Comparison of ENCODE assay signal across 18 cellular contexts in the genomic region with DNA sequence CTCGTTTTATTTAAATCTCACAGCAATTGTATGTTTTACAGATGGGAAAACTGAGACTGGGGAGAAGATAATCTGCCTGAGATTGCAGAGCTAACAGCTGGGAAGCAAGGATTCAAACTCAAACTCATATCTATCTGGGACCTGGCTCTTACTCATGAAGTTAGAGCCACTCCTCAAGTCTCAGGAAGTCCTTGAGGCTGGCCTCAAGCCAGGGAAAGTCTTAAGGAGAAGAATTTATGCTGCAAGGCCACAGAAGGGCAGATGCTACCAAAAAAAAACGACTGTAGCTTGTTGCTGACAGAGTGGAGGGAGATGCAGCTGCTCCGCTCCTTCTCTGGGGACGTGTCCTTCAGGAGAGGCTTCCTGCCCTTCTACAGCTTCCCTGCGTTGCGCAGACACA. TPM values are rescaled to one million over a fixed set of nuclear protein-coding genes. Genes with fewer than 3 reads are reported as not detected.
DNase-seq lines count a peak whose midpoint lies in the region; ATAC-seq and TF ChIP-seq lines count a peak whose summit lies in the region.
"Had no signal": no experiment of that assay in that cellular context is flagged by ENCODE, and none has a peak within 500 bp of the region (broad histone marks: within the 10 kb centered on the region; RNA-seq: fewer than 3 reads in every experiment).

No MANE protein-coding gene starts in this region.

- H3K4me2 ChIP-seq in fibroblast of lung (ENCODE audit: extremely low read depth, insufficient read depth, low read length) = no peak overlapping the region

- no peaks in the 10 kb centered on the region for H4K20me1 ChIP-seq in fibroblast of lung (ENCODE audit: control insufficient read depth, extremely low read depth, insufficient read depth, low read length)

- no peak overlapping the region for H3K27ac ChIP-seq in fibroblast of lung (ENCODE audit: insufficient read depth, low read length)
- H3K27ac ChIP-seq: C4-2B had no signal

- H3K79me2 ChIP-seq in fibroblast of lung (ENCODE audit: control insufficient read depth, insufficient read depth, low read length) = no peaks in the 10 kb centered on the region

- DNase-seq in GM04504 (ENCODE audit: low read depth) = peak; percentile 8
- DNase-seq in NCI-H345 (lab: John Stamatoyannopoulos, UW) = peak; percentile 78
- peak; percentile 49 to 55 for DNase-seq in fibroblast of lung (ENCODE audit: low read depth in 2 of 2)
- DNase-seq in pons (ENCODE audit: low spot score) = peak; percentile 24
- DNase-seq in GOT3 (lab: John Stamatoyannopoulos, UW) = no peak
- no peak for DNase-seq in NCI-H1694 treated with DMSO at 0.1 percent for 48 hours (lab: John Stamatoyannopoulos, UW)
- DNase-seq: activated CD4-positive, alpha-beta T cell treated with anti-CD3 and anti-CD28 coated beads, Interleukin-2, amount 10 ng/mL, durations not matched to agents 7 days and 5 days; amygdala; naive B cell; NCI-H187; SIG-M5; trophoblast cell had no signal

- no peak overlapping the region for H3K9ac ChIP-seq in fibroblast of lung (ENCODE audit: insufficient read depth, low read length)

- H3K36me3 ChIP-seq in fibroblast of lung (ENCODE audit: control insufficient read depth, insufficient read depth, low read length) = peaks cover 7% of the 10 kb centered on the region

- H2AFZ ChIP-seq in fibroblast of lung (ENCODE audit: low read length) = no peak overlapping the region

- no peak overlapping the region for H3K4me3 ChIP-seq in fibroblast of lung (replicated peaks in 1 of 4; ENCODE audit: control extremely low read depth in 1 of 4, insufficient read depth in 1 of 4, low read depth in 3 of 4, low read length in 4 of 4)

- no peaks in the 10 kb centered on the region for H3K27me3 ChIP-seq in fibroblast of lung (ENCODE audit: control insufficient read depth, insufficient read depth, low read length)

- ATAC-seq in GM19467 (IDR thresholded peaks at IDR 0.05; ENCODE audit: unreplicated experiment) = no peak

- no peak for TF ChIP-seq CTCF in fibroblast of lung (conservative IDR thresholded peaks at IDR 0.05 in 1 of 2, IDR thresholded peaks at IDR 0.05 in 1 of 2; ENCODE audit: low read depth in 1 of 2, low read length in 2 of 2)

- no peaks in the 10 kb centered on the region for H3K4me1 ChIP-seq in fibroblast of lung (ENCODE audit: control insufficient read depth, extremely low read depth, insufficient read depth, low read length)

- no peaks in the 10 kb centered on the region for H3K9me3 ChIP-seq in fibroblast of lung (ENCODE audit: control insufficient read depth, insufficient read depth, low read depth, low read length)

RNA-seq across cellular contexts. Expression of a gene that starts 39.7 kb away (rescaled TPM):
- not detected in 2 replicates for total RNA-seq in fibroblast of lung
- not detected in 2 replicates for polyA plus RNA-seq in fibroblast of lung
- not detected in 2 replicates for polyA plus RNA-seq in fibroblast of lung (2012)
- not detected in 2 replicates for polyA minus RNA-seq in fibroblast of lung (ENCODE audit: low replicate concordance)
- total RNA-seq: activated CD4-positive, alpha-beta T cell treated with anti-CD3 and anti-CD28 coated beads, Interleukin-2, amount 10 ng/mL, durations not matched to agents 7 days and 5 days; G401; kidney epithelial cell; progenitor cell of endocrine pancreas had no signal
- polyA plus RNA-seq: IgD-negative memory B cell had no signal

RNA-seq across cellular contexts. Expression of a gene that starts 47.6 kb away (rescaled TPM):
- total RNA-seq in fibroblast of lung = 9.5 and 10.1 TPM in 2 replicates
- 10.8 and 13.1 TPM in 2 replicates for polyA plus RNA-seq in fibroblast of lung
- polyA plus RNA-seq in fibroblast of lung (2012) = 7.3 and 10.7 TPM in 2 replicates
- polyA minus RNA-seq in fibroblast of lung (ENCODE audit: low replicate concordance) = 8.1 and 9.2 TPM in 2 replicates

RNA-seq across cellular contexts. Expression of a gene that starts 48.1 kb away (rescaled TPM):
- 10.8 and 11.4 TPM in 2 replicates for total RNA-seq in fibroblast of lung
- 6.8 and 7.0 TPM in 2 replicates for polyA plus RNA-seq in fibroblast of lung
- 9.5 and 10.4 TPM in 2 replicates for polyA plus RNA-seq in fibroblast of lung (2012)
- 16.2 and 21.7 TPM in 2 replicates for polyA minus RNA-seq in fibroblast of lung (ENCODE audit: low replicate concordance)

Comparison
In these comparisons a context has a peak if more than half of its experiments do, and no peak if none do; other contexts are left out.
1. DNase-seq: peak in GM04504 (single experiment), NCI-H345 (single experiment), fibroblast of lung (2 of 2) and pons (single experiment); none in GOT3 (single experiment) and NCI-H1694 treated with DMSO at 0.1 percent for 48 hours (single experiment).